ENCODE assay signal across 8 cellular contexts in the genomic region with DNA sequence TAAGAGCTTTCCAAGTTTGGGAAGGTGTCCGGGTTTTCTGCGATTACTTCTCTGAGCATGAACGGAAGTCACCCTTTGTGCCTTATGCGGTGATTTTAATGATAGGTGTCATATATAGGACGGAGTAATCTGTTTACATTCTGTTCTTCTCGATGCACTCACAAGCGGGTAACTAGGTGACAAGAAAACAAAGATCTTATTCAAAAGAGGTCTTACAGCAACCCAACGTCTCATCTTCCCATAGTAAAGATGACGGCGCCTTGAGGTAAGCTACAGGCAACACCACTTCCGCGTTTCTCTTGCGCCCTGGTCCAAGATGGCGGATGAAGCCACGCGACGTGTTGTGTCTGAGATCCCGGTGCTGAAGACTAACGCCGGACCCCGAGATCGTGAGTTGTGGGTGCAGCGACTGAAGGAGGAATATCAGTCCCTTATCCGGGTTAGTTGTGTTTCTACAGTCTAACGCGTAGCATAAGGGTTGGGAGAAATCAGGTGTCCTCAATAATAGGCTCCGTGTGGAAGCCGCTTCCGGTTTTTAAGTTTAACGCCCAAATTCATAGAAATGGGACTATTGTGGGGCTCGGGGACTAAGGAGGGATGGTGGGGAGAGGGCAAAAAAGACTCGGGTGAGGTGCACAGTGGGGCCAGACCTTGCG.
DNase-seq lines count a peak whose midpoint lies in the region; ATAC-seq and TF ChIP-seq lines count a peak whose summit lies in the region.

A gene (plus strand): TSS at position 297 of the 656 bp plus-strand sequence. CDS start 20 bp downstream, at position 317.

- ATAC-seq in HG02970 (IDR thresholded peaks at IDR 0.05; ENCODE audit: low FRiP score, unreplicated experiment): peak; percentile 62
- no peak for ATAC-seq in HG02571 (IDR thresholded peaks at IDR 0.05; ENCODE audit: unreplicated experiment)

- in situ Hi-C loops in GM13977 (cut with MboI; ENCODE audit: low pct_unique_long_range_greater_than_20kb, low sequenced_read_pairs, unreplicated experiment): no loop called here

- DNase-seq in GM13977 (ENCODE audit: low spot score) (peak; percentile 90), NCI-H2081 (lab: John Stamatoyannopoulos, UW) (peak; percentile 84 to 95), T-helper 9 cell (peak; percentile 71), astrocyte of the hippocampus (ENCODE audit: low read depth, low spot score) (peak; percentile 93), hippocampal formation (lab: John Stamatoyannopoulos, UW) (peak; percentile 73 to 92), retinal pigment epithelial cell (ENCODE audit: low read depth) (peak; percentile 75)

- peak within 1 kb of the TSS; percentile 84 for H3K4me3 ChIP-seq in retinal pigment epithelial cell (ENCODE audit: low read length)

- TF ChIP-seq CTCF in GM13977 (IDR thresholded peaks at IDR 0.05; ENCODE audit: extremely low read depth, insufficient read depth, missing control alignments) (no peak), retinal pigment epithelial cell (conservative IDR thresholded peaks at IDR 0.05; ENCODE audit: low read depth, low read length) (no peak)
